In the genomic region with DNA sequence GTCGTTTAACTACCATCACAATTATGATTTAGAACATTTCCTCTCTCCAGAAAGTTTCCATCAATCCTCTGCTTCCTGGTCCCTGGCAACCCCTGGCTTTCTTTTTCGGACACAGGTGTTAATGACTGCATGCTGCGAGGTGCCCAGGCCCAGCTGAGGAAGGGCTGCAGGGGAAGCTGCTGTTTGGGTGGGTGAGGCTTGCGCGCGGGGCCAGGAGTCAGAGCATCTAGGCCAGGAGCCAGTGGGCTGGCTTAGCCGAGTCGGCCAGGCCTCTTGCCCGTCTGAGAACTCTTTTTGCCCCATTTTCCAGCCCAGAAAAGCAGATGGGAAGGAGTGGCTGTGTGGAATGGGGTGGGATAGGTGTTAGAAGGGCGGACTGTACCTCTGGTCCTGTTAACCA, we compare ENCODE assay signal across 2 cellular contexts.
TF ChIP-seq lines count a peak whose summit lies in the region.

No MANE protein-coding gene starts in this region.

TF ChIP-seq in A549, 52 proteins besides CTCF, POLR2A, EP300 and RAD21:
- TF ChIP-seq TP53 (CRISPR knock-in tag; IDR thresholded peaks at IDR 0.05) (no peak), RCOR1 (IDR thresholded peaks at IDR 0.05; ENCODE audit: low read depth, low read length) (no peak), NPAS2 (CRISPR knock-in tag; IDR thresholded peaks at IDR 0.05; ENCODE audit: borderline replicate concordance) (no peak), CBX2 (IDR thresholded peaks at IDR 0.05; ENCODE audit: borderline replicate concordance, low read depth) (no peak), EHMT2 (IDR thresholded peaks at IDR 0.05; ENCODE audit: low read depth) (no peak), RNF2 (IDR thresholded peaks at IDR 0.05; ENCODE audit: borderline replicate concordance, low read depth) (no peak), CEBPB (IDR thresholded peaks at IDR 0.05) (no peak), REST (IDR thresholded peaks at IDR 0.05) (no peak), SREBF2 (IDR thresholded peaks at IDR 0.05) (no peak), MAZ (IDR thresholded peaks at IDR 0.05; ENCODE audit: borderline replicate concordance, low read depth, low read length) (no peak), BHLHE40 (IDR thresholded peaks at IDR 0.05; ENCODE audit: low read depth, low read length) (no peak)
- TF ChIP-seq, protein P1, sequence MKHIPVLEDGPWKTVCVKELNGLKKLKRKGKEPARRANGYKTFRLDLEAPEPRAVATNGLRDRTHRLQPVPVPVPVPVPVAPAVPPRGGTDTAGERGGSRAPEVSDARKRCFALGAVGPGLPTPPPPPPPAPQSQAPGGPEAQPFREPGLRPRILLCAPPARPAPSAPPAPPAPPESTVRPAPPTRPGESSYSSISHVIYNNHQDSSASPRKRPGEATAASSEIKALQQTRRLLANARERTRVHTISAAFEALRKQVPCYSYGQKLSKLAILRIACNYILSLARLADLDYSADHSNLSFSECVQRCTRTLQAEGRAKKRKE (CRISPR knock-in tag; IDR thresholded peaks at IDR 0.05; ENCODE audit: low read depth) = no peak

TF ChIP-seq in IMR-90, 13 proteins besides CTCF, POLR2A, EP300 and RAD21:
- TF ChIP-seq RCOR1 (IDR thresholded peaks at IDR 0.05; ENCODE audit: insufficient replicate concordance, low read length) (no peak), USF2 (IDR thresholded peaks at IDR 0.05; ENCODE audit: low read depth, low read length) (no peak), NFE2L2 (IDR thresholded peaks at IDR 0.05; ENCODE audit: low read depth, low read length) (no peak), MAZ (IDR thresholded peaks at IDR 0.05; ENCODE audit: borderline replicate concordance, low read depth, low read length) (no peak), CEBPB (IDR thresholded peaks at IDR 0.05; ENCODE audit: low read depth, low read length) (no peak), SMC3 (IDR thresholded peaks at IDR 0.05; ENCODE audit: low read depth, low read length) (no peak), MXI1 (IDR thresholded peaks at IDR 0.05; ENCODE audit: borderline replicate concordance, low read depth, low read length) (no peak), BHLHE40 (IDR thresholded peaks at IDR 0.05; ENCODE audit: low read depth, low read length) (no peak), FOS (IDR thresholded peaks at IDR 0.05; ENCODE audit: low read depth, low read length) (no peak), CHD1 (IDR thresholded peaks at IDR 0.05; ENCODE audit: low read depth, low read length) (no peak), RFX5 (IDR thresholded peaks at IDR 0.05; ENCODE audit: low read depth, low read length) (no peak), MAFK (IDR thresholded peaks at IDR 0.05; ENCODE audit: low read depth, low read length) (no peak)
- TF ChIP-seq, protein P2, sequence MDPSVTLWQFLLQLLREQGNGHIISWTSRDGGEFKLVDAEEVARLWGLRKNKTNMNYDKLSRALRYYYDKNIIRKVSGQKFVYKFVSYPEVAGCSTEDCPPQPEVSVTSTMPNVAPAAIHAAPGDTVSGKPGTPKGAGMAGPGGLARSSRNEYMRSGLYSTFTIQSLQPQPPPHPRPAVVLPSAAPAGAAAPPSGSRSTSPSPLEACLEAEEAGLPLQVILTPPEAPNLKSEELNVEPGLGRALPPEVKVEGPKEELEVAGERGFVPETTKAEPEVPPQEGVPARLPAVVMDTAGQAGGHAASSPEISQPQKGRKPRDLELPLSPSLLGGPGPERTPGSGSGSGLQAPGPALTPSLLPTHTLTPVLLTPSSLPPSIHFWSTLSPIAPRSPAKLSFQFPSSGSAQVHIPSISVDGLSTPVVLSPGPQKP (IDR thresholded peaks at IDR 0.05; ENCODE audit: borderline replicate concordance, low read depth, low read length) = no peak
